ENCODE assay signal across 18 cellular contexts in the genomic region with DNA sequence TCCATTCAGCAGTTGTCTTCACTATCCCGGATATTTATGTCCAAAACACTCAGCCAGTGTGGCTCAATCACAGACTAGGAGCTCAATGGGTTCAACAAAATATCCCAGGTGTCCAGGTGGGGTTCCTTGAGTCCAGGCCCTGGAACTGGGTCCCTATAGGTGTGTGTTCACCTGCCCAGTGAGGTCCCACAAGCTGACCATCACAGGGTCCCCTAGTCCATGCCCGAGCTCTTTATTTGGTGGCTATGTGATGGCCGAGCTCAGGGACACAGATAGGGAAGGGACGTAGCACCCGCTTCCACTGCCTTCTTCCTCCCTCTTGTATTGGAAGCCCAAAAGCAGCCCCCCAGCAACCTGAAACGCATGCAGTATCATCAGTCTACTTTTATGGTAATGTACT.
DNase-seq lines count a peak whose midpoint lies in the region; ATAC-seq and TF ChIP-seq lines count a peak whose summit lies in the region.
"Had no signal": no experiment of that assay in that cellular context is flagged by ENCODE, and none has a peak within 500 bp of the region (broad histone marks: within the 10 kb centered on the region; RNA-seq: fewer than 3 reads in every experiment).

No MANE protein-coding gene starts in this region.

- no peak overlapping the region for H3K27ac ChIP-seq in substantia nigra (ENCODE audit: low read depth, low read length, poor library complexity, severe bottlenecking)
- H3K27ac ChIP-seq: C4-2B had no signal

- no peak overlapping the region for H3K27ac Mint-ChIP-seq in chondrocyte (ENCODE audit: unreplicated experiment)
- H3K27ac Mint-ChIP-seq: CD4-positive, alpha-beta T cell had no signal

- H3K36me3 Mint-ChIP-seq in chondrocyte (ENCODE audit: low read depth): peaks cover 14% of the 10 kb centered on the region

- no peaks in the 10 kb centered on the region for H3K9me3 ChIP-seq in BE2C

- TF ChIP-seq CTCF in chondrocyte (IDR thresholded peaks at IDR 0.05): no peak
- no peak for TF ChIP-seq CTCF in lower leg skin (IDR thresholded peaks at IDR 0.05)
- TF ChIP-seq CTCF in BE2C (IDR thresholded peaks at IDR 0.05; ENCODE audit: low read depth, low read length): no peak

- 94 to 95% methylated on average over 6 of the region's 6 CpGs for WGBS in lower leg skin, 2 donors

- no peaks in the 10 kb centered on the region for H3K36me3 ChIP-seq in BE2C

- intact Hi-C loops in lower leg skin (cut with DNase I; ENCODE audit: low total_unique reads): no loop called here
- intact Hi-C loops in posterior vena cava (cut with DNase I): no loop called here

- peak; percentile 4 for DNase-seq in D341Med (ENCODE audit: low spot score)
- DNase-seq in chondrocyte (ENCODE audit: low spot score): peak; percentile 26
- DNase-seq in lower leg skin (ENCODE audit: low spot score in 2 of 2): peak; percentile 4 to 72
- peak; percentile 58 for DNase-seq in posterior vena cava (ENCODE audit: low spot score)
- DNase-seq in SHP77 (lab: John Stamatoyannopoulos, UW): no peak
- no peak for DNase-seq in substantia nigra (lab: John Stamatoyannopoulos, UW)
- DNase-seq in BE2C: no peak
- DNase-seq: ACHN; CD4-positive, alpha-beta T cell; DMS79 treated with DMSO at 0.1 percent for 48 hours; GF-D8; GOT3; H7; IMR-90 had no signal

- H3K27me3 ChIP-seq in BE2C: no peaks in the 10 kb centered on the region

- H3K9me3 Mint-ChIP-seq in chondrocyte (ENCODE audit: low read depth): no peaks in the 10 kb centered on the region
- H3K9me3 Mint-ChIP-seq: CD4-positive, alpha-beta T cell had no signal

- H3K4me3 ChIP-seq in lower leg skin (ENCODE audit: low read depth, poor library complexity, severe bottlenecking) (no peak overlapping the region), BE2C (ENCODE audit: low read depth, low read length) (no peak overlapping the region)
- H3K4me3 ChIP-seq: K562 had no signal

- ATAC-seq in HG03196 (IDR thresholded peaks at IDR 0.05; ENCODE audit: unreplicated experiment): no peak
- ATAC-seq: HCT116, K562 had no signal

- H3K27me3 Mint-ChIP-seq in chondrocyte (ENCODE audit: low read depth): no peaks in the 10 kb centered on the region
- H3K27me3 Mint-ChIP-seq: CD4-positive, alpha-beta T cell had no signal

- no peak for TF ChIP-seq POLR2A in lower leg skin (IDR thresholded peaks at IDR 0.05)

- H3K4me1 ChIP-seq in BE2C: no peaks in the 10 kb centered on the region; the same call in 1 of the 2 replicates

- no peak overlapping the region for H3K4me3 Mint-ChIP-seq in chondrocyte (ENCODE audit: unreplicated experiment)
- H3K4me3 Mint-ChIP-seq: CD4-positive, alpha-beta T cell had no signal

- H3K4me1 Mint-ChIP-seq in chondrocyte (ENCODE audit: low read depth): peaks cover 9% of the 10 kb centered on the region

Comparison
In these comparisons a context has a peak if more than half of its experiments do, and no peak if none do; other contexts are left out.
1. DNase-seq: peak in D341Med (single experiment), chondrocyte (single experiment), lower leg skin (2 of 2) and posterior vena cava (single experiment); none in SHP77 (0 of 2), substantia nigra (0 of 49) and BE2C (single experiment).